ENCODE assay signal across 10 cellular contexts in the genomic region with DNA sequence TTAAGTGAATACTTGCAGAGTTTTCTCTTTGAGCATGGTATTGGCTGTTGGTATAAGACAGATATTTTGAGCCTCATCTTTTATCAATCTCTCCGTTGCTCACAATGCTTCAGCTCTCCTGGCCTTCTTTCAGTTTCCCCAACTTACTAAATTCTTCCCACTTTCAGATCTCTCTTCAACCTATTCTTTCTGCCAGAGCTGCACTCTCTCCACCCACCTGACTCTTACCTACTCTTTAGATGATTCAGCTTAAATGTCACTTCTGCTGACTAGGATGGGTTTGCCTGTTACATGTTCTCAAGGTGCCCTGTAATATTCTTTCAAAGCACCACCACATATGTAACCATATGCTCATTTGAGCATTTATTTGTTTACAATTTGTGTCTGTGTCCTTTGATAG. TPM values are rescaled to one million over a fixed set of nuclear protein-coding genes. Genes with fewer than 3 reads are reported as not detected.
DNase-seq lines count a peak whose midpoint lies in the region; ATAC-seq lines count a peak whose summit lies in the region.
"Had no signal": no experiment of that assay in that cellular context is flagged by ENCODE, and none has a peak within 500 bp of the region (broad histone marks: within the 10 kb centered on the region; RNA-seq: fewer than 3 reads in every experiment).

No MANE protein-coding gene starts in this region.

- no peak overlapping the region for H2AFZ ChIP-seq in neuron (ENCODE audit: low read depth, low read length)

- CTCF ChIA-PET in activated CD4-positive, alpha-beta T cell treated with anti-CD3 and anti-CD28 coated beads for 36 hours (lab: Charles Lee) = interaction anchor here (0.6 to 3.6 kb wide), 9 partner anchors 10 to 39 kb away, joined by 3 to 61 read pairs (median 6); a partner anchor contains a TSS
- CTCF ChIA-PET in activated CD8-positive, alpha-beta T cell treated with anti-CD3 and anti-CD28 coated beads, Interleukin-2, amount 10 ng/mL, durations not matched to agents 7 days and 5 days (lab: Charles Lee) = interaction anchor here (1.0 to 1.7 kb wide), 7 partner anchors 8 to 43 kb away, joined by 3 to 9 read pairs (median 3); no protein-coding TSS in a partner anchor

- H3K36me3 Mint-ChIP-seq in activated CD4-positive, alpha-beta T cell treated with anti-CD3 and anti-CD28 coated beads for 36 hours (ENCODE audit: low read depth) = peaks cover 26% of the 10 kb centered on the region
- H3K36me3 Mint-ChIP-seq in activated CD8-positive, alpha-beta T cell treated with anti-CD3 and anti-CD28 coated beads, Interleukin-2, amount 10 ng/mL, durations not matched to agents 7 days and 5 days (ENCODE audit: low read depth) = peaks cover 24% of the 10 kb centered on the region

- no peaks in the 10 kb centered on the region for H3K9me3 ChIP-seq in neuron (ENCODE audit: low read length)

- H3K27me3 ChIP-seq in neuron (ENCODE audit: insufficient read depth, low read length) = no peaks in the 10 kb centered on the region

- ATAC-seq in activated CD4-positive, alpha-beta T cell treated with anti-CD3 and anti-CD28 coated beads for 36 hours = peak; percentile 48
- no peak for ATAC-seq in activated CD8-positive, alpha-beta T cell treated with anti-CD3 and anti-CD28 coated beads, Interleukin-2, amount 10 ng/mL, durations not matched to agents 7 days and 5 days

- H3K4me3 Mint-ChIP-seq in activated CD4-positive, alpha-beta T cell treated with anti-CD3 and anti-CD28 coated beads for 36 hours = peak overlapping the region; percentile 86
- peak overlapping the region; percentile 9 for H3K4me3 Mint-ChIP-seq in activated CD8-positive, alpha-beta T cell treated with anti-CD3 and anti-CD28 coated beads, Interleukin-2, amount 10 ng/mL, durations not matched to agents 7 days and 5 days

- H3K36me3 ChIP-seq in neuron (ENCODE audit: insufficient read depth, low read length) = peaks cover 22% of the 10 kb centered on the region

- intact Hi-C loops in activated CD4-positive, alpha-beta T cell treated with anti-CD3 and anti-CD28 coated beads for 36 hours (cut with DNase I, micrococcal nuclease) = loop anchor here (1.0 kb wide), 1 partner anchor 16 kb away; no protein-coding TSS in a partner anchor

- H3K9me3 Mint-ChIP-seq in activated CD4-positive, alpha-beta T cell treated with anti-CD3 and anti-CD28 coated beads for 36 hours (ENCODE audit: low read depth) = no peaks in the 10 kb centered on the region
- H3K9me3 Mint-ChIP-seq in activated CD8-positive, alpha-beta T cell treated with anti-CD3 and anti-CD28 coated beads, Interleukin-2, amount 10 ng/mL, durations not matched to agents 7 days and 5 days (ENCODE audit: insufficient read depth) = no peaks in the 10 kb centered on the region

- DNase-seq in activated CD4-positive, alpha-beta T cell treated with anti-CD3 and anti-CD28 coated beads for 36 hours = peak; percentile 36
- DNase-seq in activated CD4-positive, alpha-beta T cell treated with anti-CD3 and anti-CD28 coated beads for 48 hours = no peak
- DNase-seq in activated CD8-positive, alpha-beta T cell treated with anti-CD3 and anti-CD28 coated beads, Interleukin-2, amount 10 ng/mL, durations not matched to agents 7 days and 5 days = no peak
- no peak for DNase-seq in NCI-H1417 treated with DMSO at 0.1 percent for 48 hours (lab: John Stamatoyannopoulos, UW)
- no peak for DNase-seq in stimulated activated CD8-positive, alpha-beta memory T cell treated with anti-CD3 and anti-CD28 coated beads, Interleukin-4, amount 100 ng/mL, for 48 hours
- DNase-seq: amygdala, hippocampal formation, mesendoderm, NCI-H1105 had no signal

- H3K4me1 Mint-ChIP-seq in activated CD4-positive, alpha-beta T cell treated with anti-CD3 and anti-CD28 coated beads for 36 hours = peaks cover 50% of the 10 kb centered on the region
- peaks cover 40% of the 10 kb centered on the region for H3K4me1 Mint-ChIP-seq in activated CD8-positive, alpha-beta T cell treated with anti-CD3 and anti-CD28 coated beads, Interleukin-2, amount 10 ng/mL, durations not matched to agents 7 days and 5 days (ENCODE audit: low read depth)

- POLR2A ChIA-PET in activated CD4-positive, alpha-beta T cell treated with anti-CD3 and anti-CD28 coated beads for 36 hours (lab: Charles Lee) = interaction anchor here (0.6 to 2.9 kb wide), 8 partner anchors 9 to 108 kb away, joined by 3 to 19 read pairs (median 5); a partner anchor contains a TSS
- POLR2A ChIA-PET in activated CD8-positive, alpha-beta T cell treated with anti-CD3 and anti-CD28 coated beads, Interleukin-2, amount 10 ng/mL, durations not matched to agents 7 days and 5 days (lab: Charles Lee) = interaction anchor here (1.5 kb wide), 1 partner anchor 30 kb away, joined by 4 read pairs; no protein-coding TSS in a partner anchor

- H3K4me3 ChIP-seq in neuron (ENCODE audit: low read length) = peak overlapping the region; percentile 4

- no peaks in the 10 kb centered on the region for H3K27me3 Mint-ChIP-seq in activated CD4-positive, alpha-beta T cell treated with anti-CD3 and anti-CD28 coated beads for 36 hours
- H3K27me3 Mint-ChIP-seq in activated CD8-positive, alpha-beta T cell treated with anti-CD3 and anti-CD28 coated beads, Interleukin-2, amount 10 ng/mL, durations not matched to agents 7 days and 5 days (ENCODE audit: low read depth) = no peaks in the 10 kb centered on the region

- H3K4me1 ChIP-seq in neuron (ENCODE audit: insufficient read depth, low read length) = peaks cover 14% of the 10 kb centered on the region

- peak overlapping the region; percentile 90 for H3K27ac Mint-ChIP-seq in activated CD4-positive, alpha-beta T cell treated with anti-CD3 and anti-CD28 coated beads for 36 hours
- no peak overlapping the region for H3K27ac Mint-ChIP-seq in activated CD8-positive, alpha-beta T cell treated with anti-CD3 and anti-CD28 coated beads, Interleukin-2, amount 10 ng/mL, durations not matched to agents 7 days and 5 days

RNA-seq across cellular contexts. Expression of a gene that starts 1.6 kb away (rescaled TPM):
- 10 to 100 TPM; 52.3 to 54.2 TPM for total RNA-seq in activated CD4-positive, alpha-beta T cell treated with anti-CD3 and anti-CD28 coated beads for 36 hours
- total RNA-seq in activated CD8-positive, alpha-beta T cell treated with anti-CD3 and anti-CD28 coated beads, Interleukin-2, amount 10 ng/mL, durations not matched to agents 7 days and 5 days = 10 to 100 TPM; 47.1 to 48.2 TPM

RNA-seq across cellular contexts. Expression of a gene that starts 1.8 kb away (rescaled TPM):
- 10 to 100 TPM; 34.6 to 42.8 TPM for total RNA-seq in activated CD4-positive, alpha-beta T cell treated with anti-CD3 and anti-CD28 coated beads for 36 hours
- total RNA-seq in activated CD8-positive, alpha-beta T cell treated with anti-CD3 and anti-CD28 coated beads, Interleukin-2, amount 10 ng/mL, durations not matched to agents 7 days and 5 days = 10 to 100 TPM; 35.8 to 36.2 TPM

RNA-seq across cellular contexts. Expression of a gene that starts 18.2 kb away (rescaled TPM):
- 1,000 to 10,000 TPM; 1,151 to 1,499 TPM for total RNA-seq in activated CD4-positive, alpha-beta T cell treated with anti-CD3 and anti-CD28 coated beads for 36 hours
- total RNA-seq in activated CD8-positive, alpha-beta T cell treated with anti-CD3 and anti-CD28 coated beads, Interleukin-2, amount 10 ng/mL, durations not matched to agents 7 days and 5 days = 100 to 1,000 TPM; 517 to 529 TPM

RNA-seq across cellular contexts. Expression of a gene that starts 43.1 kb away (rescaled TPM):
- 10 to 100 TPM; 45.9 to 49.4 TPM for total RNA-seq in activated CD4-positive, alpha-beta T cell treated with anti-CD3 and anti-CD28 coated beads for 36 hours
- 10 to 100 TPM; 30.9 to 35.6 TPM for total RNA-seq in activated CD8-positive, alpha-beta T cell treated with anti-CD3 and anti-CD28 coated beads, Interleukin-2, amount 10 ng/mL, durations not matched to agents 7 days and 5 days

RNA-seq across cellular contexts. Expression of a gene that starts 54.0 kb away (rescaled TPM):
- total RNA-seq in activated CD4-positive, alpha-beta T cell treated with anti-CD3 and anti-CD28 coated beads for 36 hours = 100 to 1,000 TPM in 1 of 2 experiments, 10 to 100 TPM in 1; 91.3 to 107 TPM
- total RNA-seq in activated CD8-positive, alpha-beta T cell treated with anti-CD3 and anti-CD28 coated beads, Interleukin-2, amount 10 ng/mL, durations not matched to agents 7 days and 5 days = 10 to 100 TPM; 71.7 to 73.3 TPM
